In genomic region chr17:18624862-18625501, GRCh38 we compare ENCODE assay signal across 10 cellular contexts. TPM values are rescaled to one million over a fixed set of nuclear protein-coding genes. Genes with fewer than 3 reads are reported as not detected.
A peak's percentile ranks its signal among the peaks of the same experiment; 100 is the strongest.
DNase-seq lines count a peak whose midpoint lies in the region; ATAC-seq, FAIRE-seq and TF ChIP-seq lines count a peak whose summit lies in the region.
"Not testable (repeated sequence)": the region's sequence is repeated elsewhere in the genome, so short reads cannot be mapped to it uniquely, and the experiment has no call there.
"Had no signal": no experiment of that assay in that cellular context is flagged by ENCODE, and none has a peak within 500 bp of the region (broad histone marks: within the 10 kb centered on the region; RNA-seq: fewer than 3 reads in every experiment).

No MANE protein-coding gene starts in this region.

- SMC1A ChIA-PET in GM12878 (lab: Charles Lee; ENCODE audit: uncharacterized antibody, unreplicated experiment), result interaction anchor here (1.0 kb wide), 1 partner anchor 274 kb away, joined by 3 read pairs; no protein-coding TSS in a partner anchor

- DNase-seq in AG09309 (ENCODE audit: low read depth); GM12878 (ENCODE audit: low read depth, low spot score): not testable (repeated sequence)
- peak in 1 of 2 donors; percentile 6 for DNase-seq in foreskin fibroblast
- DNase-seq in stimulated activated CD8-positive, alpha-beta memory T cell treated with anti-CD3 and anti-CD28 coated beads, Interleukin-15, amount 100 ng/mL, for 24 hours (ENCODE audit: low read depth), result peak; percentile 10

- not testable (repeated sequence) for H3K79me2 ChIP-seq in GM12878 (ENCODE audit: control insufficient read depth, insufficient read depth, low read length)

- not testable (repeated sequence) for H3K27ac ChIP-seq in GM12878 (ENCODE audit: control insufficient read depth, insufficient read depth)

- WGBS in GM12878 (ENCODE audit: insufficient coverage, insufficient replicate concordance, low lambda C conversion rate, missing lambda C conversion rate), result 13% methylated on average over 17 of the region's 35 CpGs

- TF ChIP-seq RAD21 in GM12878 (IDR thresholded peaks at IDR 0.05; ENCODE audit: insufficient read depth, low read depth, low read length), result not testable (repeated sequence)

- POLR2A ChIA-PET in GM12878 (lab: Charles Lee), result not testable (repeated sequence)

- H2AFZ ChIP-seq in GM12878 (ENCODE audit: control insufficient read depth, low read depth, low read length), result peak overlapping the region; percentile 54

- H3K9me3 ChIP-seq in GM12878 (replicated peaks; ENCODE audit: control insufficient read depth, insufficient read depth, low read length); mucosa of stomach (ENCODE audit: control insufficient read depth, low read length): not testable (repeated sequence)

- H3K4me1 ChIP-seq in GM12878 (ENCODE audit: control insufficient read depth, insufficient read depth, low read length); mucosa of stomach (ENCODE audit: control insufficient read depth, insufficient read depth, low read length): not testable (repeated sequence)

- not testable (repeated sequence) for H3K4me2 ChIP-seq in GM12878 (ENCODE audit: control insufficient read depth, insufficient read depth)

- not testable (repeated sequence) for H3K9ac ChIP-seq in GM12878 (ENCODE audit: control insufficient read depth, insufficient read depth, low read length)
- peak overlapping the region; percentile 47 for H3K9ac ChIP-seq in mucosa of stomach (ENCODE audit: low read length)

- in situ Hi-C loops in GM12878 (cut with MboI), result loop anchor here (25.0 kb wide), 1 partner anchor 237 kb away; the partner anchor contains the start of gene PRPSAP2

- not testable (repeated sequence) for H3K36me3 ChIP-seq in GM12878 (ENCODE audit: control insufficient read depth in 2 of 2, insufficient read depth in 2 of 2, low read length in 1 of 2); mucosa of stomach (ENCODE audit: control insufficient read depth, insufficient read depth, low read length)

- H3K27me3 ChIP-seq in GM12878 (replicated peaks in 1 of 2; ENCODE audit: control insufficient read depth in 2 of 2, insufficient read depth in 2 of 2, low read length in 1 of 2); mucosa of stomach (ENCODE audit: control insufficient read depth, insufficient read depth, low read length): not testable (repeated sequence)

- BruUV-seq in GM12878 (replicated peaks; lab: Mats Ljungman, UMichigan), result TSS peak; percentile 62

- H3K4me3 ChIP-seq in AG09309 (ENCODE audit: control insufficient read depth, low read depth, low read length), result peak overlapping the region; percentile 64
- H3K4me3 ChIP-seq in GM12878, result not testable (repeated sequence)
- H3K4me3 ChIP-seq in foreskin fibroblast (ENCODE audit: low read depth in 1 of 2, low read length in 2 of 2), result peak overlapping the region; percentile 37 to 58
- H3K4me3 ChIP-seq in mucosa of stomach (ENCODE audit: low read length), result peak overlapping the region; percentile 14

- H4K20me1 ChIP-seq in GM12878 (ENCODE audit: control insufficient read depth, insufficient read depth), result not testable (repeated sequence)

- TF ChIP-seq CTCF in AG09309 (IDR thresholded peaks at IDR 0.05; ENCODE audit: control insufficient read depth, insufficient read depth, low read depth, low read length, missing control alignments); GM12878 (IDR thresholded peaks at IDR 0.05 in 2 of 3, conservative IDR thresholded peaks at IDR 0.05 in 1 of 3; ENCODE audit: control insufficient read depth in 2 of 3, extremely low read depth in 1 of 3, insufficient read depth in 1 of 3, low read depth in 3 of 3, low read length in 3 of 3); foreskin fibroblast (IDR thresholded peaks at IDR 0.05; ENCODE audit: low read depth, low read length): not testable (repeated sequence)

- peak; percentile 24 for ATAC-seq in GM19035 (IDR thresholded peaks at IDR 0.05; ENCODE audit: unreplicated experiment)
- ATAC-seq in HG03196 (IDR thresholded peaks at IDR 0.05; ENCODE audit: unreplicated experiment), result peak; percentile 28
- peak; percentile 9 to 48 for ATAC-seq in activated CD4-positive, CD25-positive, alpha-beta regulatory T cell treated with anti-CD3 and anti-CD28 coated beads, Interleukin-2, amount 50 U/mL, for 24 hours
- peak; percentile 57 for ATAC-seq in GM12878

- RAD21 ChIA-PET in GM12878 (lab: Charles Lee; ENCODE audit: unreplicated experiment), result interaction anchor here (0.7 to 1.2 kb wide), 2 partner anchors 336 to 376 kb away, joined by 3 to 6 read pairs; no protein-coding TSS in a partner anchor

- TF ChIP-seq EP300 in GM12878 (IDR thresholded peaks at IDR 0.05; ENCODE audit: borderline replicate concordance in 1 of 2, control insufficient read depth in 1 of 2, low read depth in 2 of 2, low read length in 2 of 2), result not testable (repeated sequence)

- FAIRE-seq in GM12878 (lab: Jason Lieb, UNC), result not testable (repeated sequence)

- CTCF ChIA-PET in GM12878 (lab: Yijun Ruan, JAX), result interaction anchor here (0.8 to 1.7 kb wide), 11 partner anchors 72 to 398 kb away, joined by 3 to 14 read pairs (median 3); no protein-coding TSS in a partner anchor

- intact Hi-C loops in GM12878 (cut with micrococcal nuclease; ENCODE audit: unreplicated experiment), result not testable (repeated sequence)

- not testable (repeated sequence) for TF ChIP-seq POLR2A in GM12878 (IDR thresholded peaks at IDR 0.05; ENCODE audit: low read depth, low read length)

RNA-seq across cellular contexts. Expression of gene TBC1D28, which starts 19.2 kb away (rescaled TPM):
- total RNA-seq in GM12878 (2013; cell fraction: nucleolus; rRNA removed), result not detected in 2 replicates
- total RNA-seq in GM12878 (2014; rRNA removed) (not detected in 2 replicates), GM12878 (2014; rRNA removed; fragmentation: Illumina TruSeq; extraction: Trizol) (not detected in 2 replicates), GM12878 (2021) (not detected in 2 replicates)
- polyA plus RNA-seq in GM12878 (2011; ENCODE audit: low read depth), result not detected
- polyA plus RNA-seq in GM12878 (2011; rRNA removed) (not detected in 2 replicates), GM12878 (2014; fragmentation: Illumina TruSeq; extraction: Trizol) (not detected in 2 replicates), GM12878 (2014; fragmentation: Nextera tagmentation; extraction: Ambion mirVana) (not detected), GM12878 (2014; rRNA removed) (not detected in 2 replicates), GM12878 (2016; fragmentation: Nextera tagmentation; extraction: Ambion mirVana) (not detected)
- not detected in 2 replicates for polyA plus RNA-seq in GM12878 (2011; cell fraction: cytosol; rRNA removed)
- polyA plus RNA-seq in GM12878 (2011; cell fraction: nucleus; rRNA removed), result not detected in 2 replicates
- polyA plus RNA-seq in GM12878 (2012), result not detected in 2 replicates
- polyA minus RNA-seq in GM12878 (2011; rRNA and poly(A)+ RNA removed), result not detected in 2 replicates
- polyA minus RNA-seq in GM12878 (2011; cell fraction: cytosol; rRNA and poly(A)+ RNA removed), result not detected in 2 replicates
- not detected in 2 replicates for polyA minus RNA-seq in GM12878 (2011; cell fraction: nucleus; rRNA and poly(A)+ RNA removed)
- total RNA-seq: T-helper 2 cell treated with Interferon-gamma antibody and Interleukin-4, amounts not matched to agents 100 ng/mL and 5 ng/mL, for 36 hours; temporal lobe had no signal

RNA-seq across cellular contexts. Expression of gene FOXO3B, which starts 57.1 kb away (rescaled TPM):
- total RNA-seq in GM12878 (2013; cell fraction: nucleolus; rRNA removed), result 5.6 and 5.7 TPM in 2 replicates
- total RNA-seq in GM12878 (2014; rRNA removed), result 0.85 and 1.1 TPM in 2 replicates
- total RNA-seq in GM12878 (2014; rRNA removed; fragmentation: Illumina TruSeq; extraction: Trizol), result 0.32 and 0.76 TPM in 2 replicates
- total RNA-seq in GM12878 (2021), result 1.3 TPM in 2 replicates
- 0.45 TPM for polyA plus RNA-seq in GM12878 (2011; ENCODE audit: low read depth)
- polyA plus RNA-seq in GM12878 (2011; rRNA removed), result 0.27 and 1.0 TPM in 2 replicates
- 1.5 and 1.9 TPM in 2 replicates for polyA plus RNA-seq in GM12878 (2011; cell fraction: cytosol; rRNA removed)
- 2.2 and 2.4 TPM in 2 replicates for polyA plus RNA-seq in GM12878 (2011; cell fraction: nucleus; rRNA removed)
- polyA plus RNA-seq in GM12878 (2012), result 0.68 and 0.84 TPM in 2 replicates
- 0.97 and 1.1 TPM in 2 replicates for polyA plus RNA-seq in GM12878 (2014; fragmentation: Illumina TruSeq; extraction: Trizol)
- under 1 TPM; 0.05 to 0.08 TPM for polyA plus RNA-seq in GM12878 (2014; fragmentation: Nextera tagmentation; extraction: Ambion mirVana)
- polyA plus RNA-seq in GM12878 (2014; rRNA removed), result 0.82 and 1.4 TPM in 2 replicates
- polyA plus RNA-seq in GM12878 (2016; fragmentation: Nextera tagmentation; extraction: Ambion mirVana), result under 1 TPM; 0.18 to 0.40 TPM
- 1.8 and 2.1 TPM in 2 replicates for polyA minus RNA-seq in GM12878 (2011; rRNA and poly(A)+ RNA removed)
- not detected in 2 replicates for polyA minus RNA-seq in GM12878 (2011; cell fraction: cytosol; rRNA and poly(A)+ RNA removed)
- polyA minus RNA-seq in GM12878 (2011; cell fraction: nucleus; rRNA and poly(A)+ RNA removed), result 1.7 and 2.7 TPM in 2 replicates
